In genomic region chr14:69932391-69932790, GRCh38 we compare ENCODE assay signal across 18 cellular contexts. TPM values are rescaled to one million over a fixed set of nuclear protein-coding genes. Genes with fewer than 3 reads are reported as not detected.
DNase-seq lines count a peak whose midpoint lies in the region; ATAC-seq, FAIRE-seq and TF ChIP-seq lines count a peak whose summit lies in the region.
"Had no signal": no experiment of that assay in that cellular context is flagged by ENCODE, and none has a peak within 500 bp of the region (broad histone marks: within the 10 kb centered on the region; RNA-seq: fewer than 3 reads in every experiment).

No MANE protein-coding gene starts in this region.

- H2AFZ ChIP-seq in H1 (ENCODE audit: low read length) (peak overlapping the region; percentile 85; the same call in 1 of the 2 replicates), neural cell (ENCODE audit: low read depth, low read length) (peak overlapping the region; percentile 54)

- no peak overlapping the region for H4K5ac ChIP-seq in H1 (ENCODE audit: insufficient read length, low read depth, low read length)

- H3K4me1 Mint-ChIP-seq in stimulated activated memory B cell treated with anti-CD40 and anti-IgM and Interleukin-4, amounts not matched to agents 10 μg/mL and 1 μg/mL and 100 μg/mL, for 72 hours, result no peaks in the 10 kb centered on the region
- H3K4me1 Mint-ChIP-seq: IgD-negative memory B cell had no signal

- H3K27me3 ChIP-seq in H7 (ENCODE audit: control insufficient read depth, insufficient read depth, low read length) (no peaks in the 10 kb centered on the region; the same call in 1 of the 2 replicates), H1 (replicated peaks in 1 of 4; ENCODE audit: control insufficient read depth in 3 of 4, extremely low read depth in 1 of 4, insufficient read depth in 3 of 4, low read length in 3 of 4) (no peaks in the 10 kb centered on the region), neural cell (ENCODE audit: insufficient read depth, low read depth, low read length) (no peaks in the 10 kb centered on the region), body of pancreas (no peaks in the 10 kb centered on the region)

- H3K9me3 Mint-ChIP-seq in stimulated activated memory B cell treated with anti-CD40 and anti-IgM and Interleukin-4, amounts not matched to agents 10 μg/mL and 1 μg/mL and 100 μg/mL, for 72 hours, result no peaks in the 10 kb centered on the region
- H3K9me3 Mint-ChIP-seq: CD4-positive, alpha-beta T cell; IgD-negative memory B cell had no signal

- no peak overlapping the region for H2AK5ac ChIP-seq in H1 (ENCODE audit: low read depth, low read length)

- H3F3A ChIP-seq in neural cell (ENCODE audit: insufficient read depth, low read length, poor library complexity, severe bottlenecking), result no peaks in the 10 kb centered on the region

- no peaks in the 10 kb centered on the region for H3K23me2 ChIP-seq in H1 (ENCODE audit: low read depth, low read length)

- TF ChIP-seq EP300 in H1 (IDR thresholded peaks at IDR 0.05; ENCODE audit: borderline replicate concordance in 1 of 2, low read depth in 2 of 2, low read length in 2 of 2) (no peak), neural cell (conservative IDR thresholded peaks at IDR 0.05; ENCODE audit: poor library complexity, severe bottlenecking) (no peak)

- FAIRE-seq in H1 (lab: Jason Lieb, UNC), result no peak
- FAIRE-seq: G401.6, GM12891, H54 had no signal

- H3K4ac ChIP-seq in H1 (replicated peaks; ENCODE audit: insufficient read length, low read depth, low read length), result no peak overlapping the region

- H3K4me3 ChIP-seq in H7 (ENCODE audit: insufficient read depth, low read depth, low read length) (no peak overlapping the region), H1 (ENCODE audit: extremely low read depth in 1 of 4, insufficient read depth in 2 of 4, low read depth in 3 of 4, low read length in 4 of 4) (no peak overlapping the region), neural cell (ENCODE audit: low read length) (peak overlapping the region; percentile 8), body of pancreas (no peak overlapping the region)

- no peak overlapping the region for H3K14ac ChIP-seq in H1 (ENCODE audit: insufficient read length)

- TF ChIP-seq POLR2A in H1 (IDR thresholded peaks at IDR 0.05; ENCODE audit: control extremely low read depth in 1 of 2, low read depth in 2 of 2, low read length in 2 of 2) (no peak), body of pancreas (IDR thresholded peaks at IDR 0.05) (no peak)

- intact Hi-C loops in body of pancreas (cut with DNase I), result no loop called here

- H3K4me1 ChIP-seq in H1 (replicated peaks in 1 of 4; ENCODE audit: control insufficient read depth in 3 of 4, insufficient read depth in 4 of 4, low read length in 3 of 4) (peaks cover 0 to 7% (median 2%) of the 10 kb centered on the region in 4 experiments; a peak in 4 of 7 replicates), body of pancreas (peaks cover 5% of the 10 kb centered on the region)

- WGBS in H1 (ENCODE audit: extremely low coverage in 1 of 2, insufficient coverage in 1 of 2, insufficient read length in 1 of 2, insufficient replicate concordance in 2 of 2, low coverage in 1 of 2, low lambda C conversion rate in 2 of 2, missing lambda C conversion rate in 1 of 2), 2 experiments, result 90% methylated on average over 10 of the region's 10 CpGs; no CpG with 5 or more reads in 1 of the 2 experiments
- 77 to 78% methylated on average over 7 to 10 of the region's 10 CpGs for WGBS in body of pancreas, 2 donors

- H3K9ac ChIP-seq in H1 (replicated peaks in 1 of 4; ENCODE audit: extremely low read depth in 1 of 4, low read depth in 3 of 4, low read length in 3 of 4) (no peak overlapping the region), neural cell (ENCODE audit: low read length) (no peak overlapping the region)

- no peaks in the 10 kb centered on the region for H3K36me3 ChIP-seq in H7 (replicated peaks; ENCODE audit: control insufficient read depth, insufficient read depth, low read length)
- H3K36me3 ChIP-seq in H1 (ENCODE audit: control insufficient read depth in 2 of 4, insufficient read depth in 4 of 4, low read length in 3 of 4), result no peaks in the 10 kb centered on the region
- H3K36me3 ChIP-seq in neural cell (ENCODE audit: insufficient read depth, low read length), result no peaks in the 10 kb centered on the region
- H3K36me3 ChIP-seq in body of pancreas (replicated peaks in 1 of 2; ENCODE audit: insufficient read depth in 1 of 2, low read depth in 2 of 2), result no peaks in the 10 kb centered on the region

- no peak overlapping the region for H2BK20ac ChIP-seq in H1 (ENCODE audit: low read length)

- no peaks in the 10 kb centered on the region for H3K36me3 Mint-ChIP-seq in stimulated activated memory B cell treated with anti-CD40 and anti-IgM and Interleukin-4, amounts not matched to agents 10 μg/mL and 1 μg/mL and 100 μg/mL, for 72 hours
- H3K36me3 Mint-ChIP-seq: IgD-negative memory B cell had no signal

- no peak for TF ChIP-seq CTCF in H1 (IDR thresholded peaks at IDR 0.05; ENCODE audit: control extremely low read depth in 1 of 3, insufficient read depth in 1 of 3, low read depth in 1 of 3, low read length in 3 of 3)
- no peak for TF ChIP-seq CTCF in neural cell (IDR thresholded peaks at IDR 0.05; ENCODE audit: poor library complexity, severe bottlenecking)
- no peak for TF ChIP-seq CTCF in body of pancreas (IDR thresholded peaks at IDR 0.05)

- H3K56ac ChIP-seq in H1 (replicated peaks; ENCODE audit: insufficient read length, low read depth, low read length), result no peak overlapping the region

- H3K79me2 ChIP-seq in H1 (ENCODE audit: control insufficient read depth in 1 of 2, insufficient read depth in 2 of 2, low read length in 2 of 2), result no peaks in the 10 kb centered on the region
- H3K79me2 ChIP-seq in neural cell (replicated peaks; ENCODE audit: insufficient read depth, low read length), result peaks cover 22% of the 10 kb centered on the region

- H4K20me1 ChIP-seq in H1 (replicated peaks in 1 of 2; ENCODE audit: control insufficient read depth in 1 of 2, insufficient read depth in 2 of 2, low read length in 2 of 2) (no peaks in the 10 kb centered on the region), neural cell (ENCODE audit: insufficient read depth) (no peaks in the 10 kb centered on the region)

- H3K27me3 Mint-ChIP-seq in stimulated activated memory B cell treated with anti-CD40 and anti-IgM and Interleukin-4, amounts not matched to agents 10 μg/mL and 1 μg/mL and 100 μg/mL, for 72 hours, result peaks cover 46% of the 10 kb centered on the region

- H2BK120ac ChIP-seq in H1 (replicated peaks; ENCODE audit: low read depth, low read length), result no peak overlapping the region

- peak; percentile 34 for DNase-seq in H7
- DNase-seq in H1 (ENCODE audit: low read depth in 1 of 2, low spot score in 2 of 2), result no peak
- no peak for DNase-seq in midbrain (lab: John Stamatoyannopoulos, UW)
- no peak for DNase-seq in activated naive CD4-positive, alpha-beta T cell (lab: John Stamatoyannopoulos, UW)
- DNase-seq in body of pancreas, result no peak
- DNase-seq: ACHN; C1 segment of cervical spinal cord; Calu3; CD4-positive, alpha-beta T cell; DMS79 had no signal

- POLR2A ChIA-PET in H1 (lab: Charles Lee; ENCODE audit: partially characterized antibody), result interaction anchor here (0.6 kb wide), 2 partner anchors 88 to 570 kb away, joined by 3 read pairs; no protein-coding TSS in a partner anchor

- H3K79me1 ChIP-seq in H1 (ENCODE audit: low read depth, low read length), result peaks cover 2% of the 10 kb centered on the region; the same call in 1 of the 2 replicates

- H3K9me3 ChIP-seq in H1 (ENCODE audit: insufficient read depth in 2 of 2, low read depth in 1 of 2, low read length in 1 of 2) (no peaks in the 10 kb centered on the region), neural cell (ENCODE audit: low read length) (no peaks in the 10 kb centered on the region), body of pancreas (no peaks in the 10 kb centered on the region)

- H3K9me2 ChIP-seq in neural cell (ENCODE audit: insufficient read depth, low read length), result no peaks in the 10 kb centered on the region

- H2BK15ac ChIP-seq in H1 (ENCODE audit: low read length), result no peak overlapping the region

- peak; percentile 4 for ATAC-seq in stimulated activated memory B cell treated with anti-CD40 and anti-IgM and Interleukin-4, amounts not matched to agents 10 μg/mL and 1 μg/mL and 100 μg/mL, for 72 hours
- ATAC-seq in body of pancreas (no peak), HG02571 (IDR thresholded peaks at IDR 0.05; ENCODE audit: unreplicated experiment) (no peak)

- TF ChIP-seq RAD21 in H1 (IDR thresholded peaks at IDR 0.05 in 1 of 2, conservative IDR thresholded peaks at IDR 0.05 in 1 of 2; ENCODE audit: low read depth in 2 of 2, low read length in 2 of 2) (no peak), neural cell (conservative IDR thresholded peaks at IDR 0.05) (no peak)

- no peak overlapping the region for H3K23ac ChIP-seq in H1 (ENCODE audit: insufficient read length)

- H2BK5ac ChIP-seq in H1 (ENCODE audit: low read depth, low read length), result no peak overlapping the region

- H3K4me2 ChIP-seq in H1 (ENCODE audit: insufficient read depth in 1 of 2, low read depth in 2 of 2, low read length in 2 of 2), result no peak overlapping the region
- no peak overlapping the region for H3K4me2 ChIP-seq in neural cell (ENCODE audit: low read length)

- H2BK12ac ChIP-seq in H1 (ENCODE audit: low read depth, low read length), result no peak overlapping the region

- H4K8ac ChIP-seq in H1 (ENCODE audit: extremely low read depth, insufficient read depth, low read length), result no peak overlapping the region

- CTCF ChIA-PET in H1 (lab: Charles Lee; ENCODE audit: partially characterized antibody), result interaction anchor here (0.8 to 3.8 kb wide), 30 partner anchors 7 to 764 kb away, joined by 3 to 15 read pairs (median 4); no protein-coding TSS in a partner anchor

- no peak overlapping the region for H3K18ac ChIP-seq in H1 (ENCODE audit: extremely low read depth, low read length)

- no peak overlapping the region for H3K27ac Mint-ChIP-seq in stimulated activated memory B cell treated with anti-CD40 and anti-IgM and Interleukin-4, amounts not matched to agents 10 μg/mL and 1 μg/mL and 100 μg/mL, for 72 hours
- H3K27ac Mint-ChIP-seq: CD4-positive, alpha-beta T cell; IgD-negative memory B cell had no signal

- no peak overlapping the region for H3K27ac ChIP-seq in H1 (ENCODE audit: low read depth, low read length)
- no peak overlapping the region for H3K27ac ChIP-seq in neural cell (ENCODE audit: low read length)
- H3K27ac ChIP-seq in body of pancreas, result no peak overlapping the region

- H4K91ac ChIP-seq in H1 (replicated peaks; ENCODE audit: insufficient read length, low read length), result no peak overlapping the region

- H3K4me3 Mint-ChIP-seq in stimulated activated memory B cell treated with anti-CD40 and anti-IgM and Interleukin-4, amounts not matched to agents 10 μg/mL and 1 μg/mL and 100 μg/mL, for 72 hours, result no peak overlapping the region
- H3K4me3 Mint-ChIP-seq: CD4-positive, alpha-beta T cell; IgD-negative memory B cell had no signal

RNA-seq across cellular contexts. Expression of gene SMOC1, which starts 53.2 kb away (rescaled TPM):
- 0.11 and 0.14 TPM in 2 replicates for total RNA-seq in H7 (2014; rRNA removed; shearing (Covaris generic))
- total RNA-seq in H1 (2021; fragmentation: NEBNext Ultra II Directional; extraction: Animal tissue kit (Norgen Biotek cat#: 25700)), result 1.6 and 2.4 TPM in 2 replicates
- polyA plus RNA-seq in H1 (2011; rRNA removed), result 1.6 and 3.2 TPM in 2 replicates
- polyA plus RNA-seq in H1 (2011; cell fraction: cytosol; rRNA removed), result 2.5 TPM
- 3.2 TPM for polyA plus RNA-seq in H1 (2011; cell fraction: nucleus; rRNA removed)
- 1.9 to 2.7 TPM (median 2.4 TPM) in 4 replicates for polyA plus RNA-seq in H1 (2012, experiment 1 of 2)
- polyA plus RNA-seq in H1 (2012, experiment 2 of 2), result 1.9 TPM
- 1.7 TPM for polyA plus RNA-seq in H1 (2013, experiment 1 of 2)
- polyA plus RNA-seq in H1 (2013, experiment 2 of 2), result 1.5 TPM
- 1.7 and 2.0 TPM in 2 replicates for polyA minus RNA-seq in H1 (2011; rRNA and poly(A)+ RNA removed)
- 9.4 TPM for polyA minus RNA-seq in H1 (2011; cell fraction: cytosol; rRNA and poly(A)+ RNA removed)
- polyA minus RNA-seq in H1 (2011; cell fraction: nucleus; rRNA and poly(A)+ RNA removed), result 3.9 TPM
- 4.1 and 8.7 TPM in 2 replicates for polyA plus RNA-seq in neural cell
- 6.1 and 6.3 TPM in 2 replicates for polyA minus RNA-seq in neural cell
- 10 to 100 TPM in 1 of 2 donors, 1 to 10 TPM in 1; 5.3 to 14.0 TPM for total RNA-seq in body of pancreas
- total RNA-seq: A172; CD4-positive, alpha-beta T cell had no signal
- polyA plus RNA-seq: IgD-negative memory B cell had no signal
